In genomic region chr9:10268500-10269485, GRCh38 we compare ENCODE assay signal across 9 cellular contexts.
A peak's percentile ranks its signal among the peaks of the same experiment; 100 is the strongest.
DNase-seq lines count a peak whose midpoint lies in the region; ATAC-seq, FAIRE-seq and TF ChIP-seq lines count a peak whose summit lies in the region.
"Had no signal": no experiment of that assay in that cellular context is flagged by ENCODE, and none has a peak within 500 bp of the region (broad histone marks: within the 10 kb centered on the region; RNA-seq: fewer than 3 reads in every experiment).

No MANE protein-coding gene starts in this region.

- no peak overlapping the region for H3K27ac Mint-ChIP-seq in T-helper 2 cell treated with Interferon-gamma antibody and Interleukin-4, amounts not matched to agents 5 μg/mL and 100 μg/mL, for 36 hours

- no peaks in the 10 kb centered on the region for H3K27me3 Mint-ChIP-seq in T-helper 2 cell treated with Interferon-gamma antibody and Interleukin-4, amounts not matched to agents 5 μg/mL and 100 μg/mL, for 36 hours (ENCODE audit: low read depth)
- no peaks in the 10 kb centered on the region for H3K27me3 Mint-ChIP-seq in activated T-cell treated with anti-CD3 and anti-CD28 coated beads, Interleukin-2, amount 50 U/mL, for 4 hours (ENCODE audit: low read depth)

- H3K9me3 ChIP-seq in OCI-LY1 (ENCODE audit: low read length) = no peaks in the 10 kb centered on the region

- TF ChIP-seq CTCF in OCI-LY1 (IDR thresholded peaks at IDR 0.05; ENCODE audit: low read length) = peak; percentile 73
- TF ChIP-seq CTCF in fibroblast of the aortic adventitia (IDR thresholded peaks at IDR 0.05; ENCODE audit: insufficient read depth, low read length) = peak; percentile 35

- H3K36me3 ChIP-seq in OCI-LY1 (ENCODE audit: insufficient read depth, low read length) = no peaks in the 10 kb centered on the region

- no peaks in the 10 kb centered on the region for H3K79me2 ChIP-seq in OCI-LY1 (ENCODE audit: insufficient read depth, low read length)

- H3K36me3 Mint-ChIP-seq in T-helper 2 cell treated with Interferon-gamma antibody and Interleukin-4, amounts not matched to agents 5 μg/mL and 100 μg/mL, for 36 hours (ENCODE audit: low read depth) = no peaks in the 10 kb centered on the region
- no peaks in the 10 kb centered on the region for H3K36me3 Mint-ChIP-seq in activated T-cell treated with anti-CD3 and anti-CD28 coated beads, Interleukin-2, amount 50 U/mL, for 4 hours (ENCODE audit: insufficient read depth)

- no peak overlapping the region for H3K9ac ChIP-seq in OCI-LY1 (ENCODE audit: low read length)

- H3K4me3 ChIP-seq in OCI-LY1 (ENCODE audit: low read depth, low read length, poor library complexity, severe bottlenecking) (no peak overlapping the region), fibroblast of the aortic adventitia (ENCODE audit: low read depth, low read length) (no peak overlapping the region)
- H3K4me3 ChIP-seq: K562 had no signal

- H3K27me3 ChIP-seq in OCI-LY1 (ENCODE audit: insufficient read depth, low read length) = no peaks in the 10 kb centered on the region

- no peak overlapping the region for H3K4me3 Mint-ChIP-seq in T-helper 2 cell treated with Interferon-gamma antibody and Interleukin-4, amounts not matched to agents 5 μg/mL and 100 μg/mL, for 36 hours
- no peak overlapping the region for H3K4me3 Mint-ChIP-seq in activated T-cell treated with anti-CD3 and anti-CD28 coated beads, Interleukin-2, amount 50 U/mL, for 4 hours

- H3K9me3 Mint-ChIP-seq in T-helper 2 cell treated with Interferon-gamma antibody and Interleukin-4, amounts not matched to agents 5 μg/mL and 100 μg/mL, for 36 hours = peaks cover 7% of the 10 kb centered on the region
- peaks cover 3% of the 10 kb centered on the region for H3K9me3 Mint-ChIP-seq in activated T-cell treated with anti-CD3 and anti-CD28 coated beads, Interleukin-2, amount 50 U/mL, for 4 hours

- FAIRE-seq in GM12892 (lab: Jason Lieb, UNC) = peak; percentile 58
- FAIRE-seq: K562 had no signal

- no peaks in the 10 kb centered on the region for H3K4me1 ChIP-seq in OCI-LY1 (ENCODE audit: insufficient read depth, low read length, severe bottlenecking)

- ATAC-seq in HG03439 (IDR thresholded peaks at IDR 0.05; ENCODE audit: unreplicated experiment) = peak; percentile 55
- ATAC-seq in activated T-cell treated with anti-CD3 and anti-CD28 coated beads, Interleukin-2, amount 50 U/mL, for 4 hours = no peak
- ATAC-seq: K562 had no signal

- H3K27ac ChIP-seq in OCI-LY1 (ENCODE audit: low read depth, low read length, poor library complexity, severe bottlenecking) = no peak overlapping the region

- H3K4me1 Mint-ChIP-seq in T-helper 2 cell treated with Interferon-gamma antibody and Interleukin-4, amounts not matched to agents 5 μg/mL and 100 μg/mL, for 36 hours (ENCODE audit: low read depth) = no peaks in the 10 kb centered on the region
- H3K4me1 Mint-ChIP-seq in activated T-cell treated with anti-CD3 and anti-CD28 coated beads, Interleukin-2, amount 50 U/mL, for 4 hours (ENCODE audit: low read depth) = no peaks in the 10 kb centered on the region

- no peak overlapping the region for H3K4me2 ChIP-seq in OCI-LY1 (ENCODE audit: low read length)

- no peak overlapping the region for H2AFZ ChIP-seq in OCI-LY1 (ENCODE audit: low read length)

- DNase-seq in GM12892 (ENCODE audit: insufficient read length) (no peak), fibroblast of the aortic adventitia (ENCODE audit: low read depth) (peak; percentile 46), retina (peak; percentile 61), SIG-M5 treated with dmso at 0.1 percent for 504 hours (lab: John Stamatoyannopoulos, UW; ENCODE audit: unreplicated experiment) (no peak)
- no peak for DNase-seq in T-helper 2 cell treated with Interferon-gamma antibody and Interleukin-4, amounts not matched to agents 5 μg/mL and 100 μg/mL, for 36 hours (ENCODE audit: low spot score)
- no peak for DNase-seq in activated T-cell treated with anti-CD3 and anti-CD28 coated beads, Interleukin-2, amount 50 U/mL, for 4 hours

- H3F3A ChIP-seq in OCI-LY1 (ENCODE audit: insufficient read depth, low read length) = no peaks in the 10 kb centered on the region

- H4K20me1 ChIP-seq in OCI-LY1 (ENCODE audit: insufficient read depth, low read length) = no peaks in the 10 kb centered on the region

- H3K9me2 ChIP-seq in OCI-LY1 (ENCODE audit: low read depth, low read length) = no peaks in the 10 kb centered on the region

- TF ChIP-seq POLR2A in GM12892 (IDR thresholded peaks at IDR 0.05; ENCODE audit: low read depth, low read length) = no peak

Comparison
In these comparisons a context has a peak if more than half of its experiments do, and no peak if none do; other contexts are left out.
1. DNase-seq: peak in fibroblast of the aortic adventitia (single experiment) and retina (single experiment); none in GM12892 (single experiment), T-helper 2 cell treated with Interferon-gamma antibody and Interleukin-4, amounts not matched to agents 5 μg/mL and 100 μg/mL, for 36 hours (single experiment), activated T-cell treated with anti-CD3 and anti-CD28 coated beads, Interleukin-2, amount 50 U/mL, for 4 hours (single experiment) and SIG-M5 treated with dmso at 0.1 percent for 504 hours (single experiment).